Comparison of ENCODE assay signal across 18 cellular contexts in genomic region chr13:59730026-59730425, GRCh38.
DNase-seq lines count a peak whose midpoint lies in the region; ATAC-seq, FAIRE-seq and TF ChIP-seq lines count a peak whose summit lies in the region.
"Had no signal": no experiment of that assay in that cellular context is flagged by ENCODE, and none has a peak within 500 bp of the region (broad histone marks: within the 10 kb centered on the region; RNA-seq: fewer than 3 reads in every experiment).

No MANE protein-coding gene starts in this region.

- H3K4me1 ChIP-seq in osteoblast (ENCODE audit: insufficient read depth, low read length) (no peaks in the 10 kb centered on the region), left lung (no peaks in the 10 kb centered on the region)

- H2AFZ ChIP-seq in osteoblast (ENCODE audit: low read length), result no peak overlapping the region

- in situ Hi-C loops in brain microvascular endothelial cell (cut with HindIII; ENCODE audit: low pct_ligation_motif_present, low sequenced_read_pairs), result no loop called here

- intact Hi-C loops in left lung (cut with DNase I), result no loop called here

- FAIRE-seq in colon (lab: Jason Lieb, UNC), result peak; percentile 18
- FAIRE-seq: A204.1, HTR-8/SVneo had no signal

- TF ChIP-seq CTCF in brain microvascular endothelial cell (IDR thresholded peaks at IDR 0.05; ENCODE audit: low read depth, low read length, missing control alignments) (no peak), osteoblast (IDR thresholded peaks at IDR 0.05; ENCODE audit: extremely low read depth, low read depth, low read length) (no peak), left lung (IDR thresholded peaks at IDR 0.05) (no peak)

- H3K4me3 ChIP-seq in brain microvascular endothelial cell (ENCODE audit: low read depth, low read length), result no peak overlapping the region
- no peak overlapping the region for H3K4me3 ChIP-seq in osteoblast (ENCODE audit: insufficient read depth, low read length)
- H3K4me3 ChIP-seq in left lung, result no peak overlapping the region

- H3K27me3 ChIP-seq in brain microvascular endothelial cell (replicated peaks) (no peaks in the 10 kb centered on the region), osteoblast (ENCODE audit: insufficient read depth, low read length) (no peaks in the 10 kb centered on the region), left lung (no peaks in the 10 kb centered on the region)

- no peak overlapping the region for H3K27ac ChIP-seq in brain microvascular endothelial cell
- peak overlapping the region; percentile 29 for H3K27ac ChIP-seq in osteoblast (ENCODE audit: low read depth, low read length)
- H3K27ac ChIP-seq in left lung, result no peak overlapping the region
- H3K27ac ChIP-seq: C4-2B had no signal

- peak; percentile 29 for DNase-seq in brain microvascular endothelial cell
- DNase-seq in osteoblast (ENCODE audit: insufficient read length, low spot score, missing footprints), result no peak
- no peak for DNase-seq in left lung
- no peak for DNase-seq in NCI-H1417 treated with DMSO at 0.1 percent for 48 hours (lab: John Stamatoyannopoulos, UW)
- no peak for DNase-seq in DMS153 (lab: John Stamatoyannopoulos, UW)
- DNase-seq: ACHN; Caco-2; CD4-positive, alpha-beta T cell; DMS79 treated with DMSO at 0.1 percent for 48 hours; GF-D8; GOT3; H7; IMR-90 had no signal

- no peak overlapping the region for H3K4me2 ChIP-seq in osteoblast (ENCODE audit: insufficient read depth, low read length)

- no peaks in the 10 kb centered on the region for H3K79me2 ChIP-seq in osteoblast (ENCODE audit: insufficient read depth, low read length)

- ATAC-seq in left lung (no peak), GM18868 (IDR thresholded peaks at IDR 0.05; ENCODE audit: unreplicated experiment) (no peak)

- H3K36me3 ChIP-seq in brain microvascular endothelial cell (replicated peaks) (no peaks in the 10 kb centered on the region), osteoblast (ENCODE audit: insufficient read depth, low read length) (no peaks in the 10 kb centered on the region), left lung (no peaks in the 10 kb centered on the region)

- no peaks in the 10 kb centered on the region for H4K20me1 ChIP-seq in osteoblast (ENCODE audit: insufficient read depth, low read length)

- H3K9me3 ChIP-seq in osteoblast (ENCODE audit: low read depth, low read length), result no peaks in the 10 kb centered on the region
- no peaks in the 10 kb centered on the region for H3K9me3 ChIP-seq in left lung
- H3K9me3 ChIP-seq: Caco-2 had no signal
